ENCODE assay signal across 8 cellular contexts in the genomic region with DNA sequence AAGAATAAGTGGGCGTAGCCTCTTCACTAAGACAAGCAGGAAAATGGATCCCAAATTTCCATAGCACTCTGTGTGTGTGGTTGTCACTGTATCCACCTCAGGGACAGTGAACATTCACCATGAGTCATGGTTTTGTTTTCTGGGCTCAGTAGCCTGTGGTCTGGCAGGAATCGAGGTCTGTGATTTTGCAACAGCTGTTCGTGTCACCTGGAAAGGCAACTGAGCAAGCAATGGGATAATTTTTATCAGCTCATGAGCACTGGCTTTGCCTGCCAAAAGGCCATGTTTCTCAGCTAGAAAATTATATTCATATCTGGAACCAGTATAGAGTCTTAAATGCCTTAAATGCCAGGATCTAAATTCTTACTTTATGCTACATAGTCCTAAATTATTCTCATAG.
DNase-seq lines count a peak whose midpoint lies in the region; TF ChIP-seq lines count a peak whose summit lies in the region.

No MANE protein-coding gene starts in this region.

- TF ChIP-seq CTCF in AG10803 (conservative IDR thresholded peaks at IDR 0.05; ENCODE audit: low read length) (no peak), KMS-11 (conservative IDR thresholded peaks at IDR 0.05; ENCODE audit: low read depth, low read length) (no peak), choroid plexus epithelial cell (conservative IDR thresholded peaks at IDR 0.05; ENCODE audit: low read depth, low read length) (no peak)

- H3K27me3 ChIP-seq in KMS-11 (ENCODE audit: insufficient read depth, low read depth) = no peaks in the 10 kb centered on the region

- H2AFZ ChIP-seq in KMS-11 (ENCODE audit: low read depth) = peak overlapping the region; percentile 2; the same call in 1 of the 2 replicates

- H4K20me1 ChIP-seq in KMS-11 (ENCODE audit: insufficient read depth) = no peaks in the 10 kb centered on the region

- peak overlapping the region; percentile 61 for H3K4me2 ChIP-seq in KMS-11

- H3K4me3 ChIP-seq in AG10803 (ENCODE audit: low read length) = no peak overlapping the region
- H3K4me3 ChIP-seq in KMS-11 (IDR thresholded peaks at IDR 0.05; ENCODE audit: insufficient read depth, low read depth, low read length) = no peak overlapping the region
- H3K4me3 ChIP-seq in choroid plexus epithelial cell (ENCODE audit: low read depth, low read length) = no peak overlapping the region

- H3K4me1 ChIP-seq in KMS-11 (ENCODE audit: low read depth, poor library complexity, severe bottlenecking) = peaks cover 49% of the 10 kb centered on the region

- no peaks in the 10 kb centered on the region for H3K79me2 ChIP-seq in KMS-11 (ENCODE audit: insufficient read depth, low read depth)

- no peak overlapping the region for H3K9ac ChIP-seq in KMS-11

- DNase-seq in AG10803 (ENCODE audit: low read depth) (peak; percentile 95), choroid plexus epithelial cell (ENCODE audit: low read depth) (peak; percentile 88), myocyte (ENCODE audit: low read depth) (peak; percentile 99), NCI-H526 (lab: John Stamatoyannopoulos, UW) (no peak), GDM1 (lab: John Stamatoyannopoulos, UW) (no peak)
- DNase-seq in activated CD4-positive, alpha-beta T cell treated with anti-CD3 and anti-CD28 coated beads, Interleukin-2, amount 50 U/mL, for 48 hours = no peak
- DNase-seq in stimulated activated CD4-positive, alpha-beta T cell treated with anti-CD3 and anti-CD28 coated beads, Interleukin-12 subunit alpha, Interleukin-12 subunit beta, amount 100 ng/mL, for 4 hours = no peak

- H3K36me3 ChIP-seq in KMS-11 (ENCODE audit: insufficient read depth) = no peaks in the 10 kb centered on the region

- peak overlapping the region; percentile 60; the same call in 1 of the 2 replicates for H3K27ac ChIP-seq in KMS-11

Comparison
In these comparisons a context has a peak if more than half of its experiments do, and no peak if none do; other contexts are left out.
1. DNase-seq: peak in AG10803 (single experiment), choroid plexus epithelial cell (single experiment) and myocyte (single experiment); none in activated CD4-positive, alpha-beta T cell treated with anti-CD3 and anti-CD28 coated beads, Interleukin-2, amount 50 U/mL, for 48 hours (0 of 2), NCI-H526 (0 of 2), stimulated activated CD4-positive, alpha-beta T cell treated with anti-CD3 and anti-CD28 coated beads, Interleukin-12 subunit alpha, Interleukin-12 subunit beta, amount 100 ng/mL, for 4 hours (single experiment) and GDM1 (single experiment).